1 cellular context compared by ENCODE assay signal in genomic region chr6:15389759-15390723, GRCh38.
TF ChIP-seq lines count a peak whose summit lies in the region.

No MANE protein-coding gene starts in this region.

TF ChIP-seq in GM12878, 131 proteins besides CTCF, POLR2A, EP300 and RAD21 (continued from another document):
- TF ChIP-seq, protein P1, sequence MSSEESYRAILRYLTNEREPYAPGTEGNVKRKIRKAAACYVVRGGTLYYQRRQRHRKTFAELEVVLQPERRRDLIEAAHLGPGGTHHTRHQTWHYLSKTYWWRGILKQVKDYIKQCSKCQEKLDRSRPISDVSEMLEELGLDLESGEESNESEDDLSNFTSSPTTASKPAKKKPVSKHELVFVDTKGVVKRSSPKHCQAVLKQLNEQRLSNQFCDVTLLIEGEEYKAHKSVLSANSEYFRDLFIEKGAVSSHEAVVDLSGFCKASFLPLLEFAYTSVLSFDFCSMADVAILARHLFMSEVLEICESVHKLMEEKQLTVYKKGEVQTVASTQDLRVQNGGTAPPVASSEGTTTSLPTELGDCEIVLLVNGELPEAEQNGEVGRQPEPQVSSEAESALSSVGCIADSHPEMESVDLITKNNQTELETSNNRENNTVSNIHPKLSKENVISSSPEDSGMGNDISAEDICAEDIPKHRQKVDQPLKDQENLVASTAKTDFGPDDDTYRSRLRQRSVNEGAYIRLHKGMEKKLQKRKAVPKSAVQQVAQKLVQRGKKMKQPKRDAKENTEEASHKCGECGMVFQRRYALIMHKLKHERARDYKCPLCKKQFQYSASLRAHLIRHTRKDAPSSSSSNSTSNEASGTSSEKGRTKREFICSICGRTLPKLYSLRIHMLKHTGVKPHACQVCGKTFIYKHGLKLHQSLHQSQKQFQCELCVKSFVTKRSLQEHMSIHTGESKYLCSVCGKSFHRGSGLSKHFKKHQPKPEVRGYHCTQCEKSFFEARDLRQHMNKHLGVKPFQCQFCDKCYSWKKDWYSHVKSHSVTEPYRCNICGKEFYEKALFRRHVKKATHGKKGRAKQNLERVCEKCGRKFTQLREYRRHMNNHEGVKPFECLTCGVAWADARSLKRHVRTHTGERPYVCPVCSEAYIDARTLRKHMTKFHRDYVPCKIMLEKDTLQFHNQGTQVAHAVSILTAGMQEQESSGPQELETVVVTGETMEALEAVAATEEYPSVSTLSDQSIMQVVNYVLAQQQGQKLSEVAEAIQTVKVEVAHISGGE (CRISPR knock-in tag; IDR thresholded peaks at IDR 0.05), result no peak
- TF ChIP-seq HCFC1 (IDR thresholded peaks at IDR 0.05; ENCODE audit: low read length) (no peak), EGR1 (IDR thresholded peaks at IDR 0.05; ENCODE audit: borderline replicate concordance in 1 of 2, low read depth in 2 of 2, low read length in 2 of 2) (no peak), SIX5 (IDR thresholded peaks at IDR 0.05; ENCODE audit: low read depth, low read length, severe bottlenecking) (no peak), E2F8 (IDR thresholded peaks at IDR 0.05; ENCODE audit: low read depth, partially characterized antibody) (no peak), MAX (IDR thresholded peaks at IDR 0.05; ENCODE audit: low read depth, low read length) (no peak), CBFB (IDR thresholded peaks at IDR 0.05; ENCODE audit: low read depth) (no peak), NRF1 (conservative IDR thresholded peaks at IDR 0.05; ENCODE audit: low read depth, low read length) (no peak), TCF3 (IDR thresholded peaks at IDR 0.05; ENCODE audit: borderline replicate concordance, insufficient read depth, low read depth, low read length) (no peak), GATAD2B (conservative IDR thresholded peaks at IDR 0.05; ENCODE audit: low read depth) (no peak), IRF4 (IDR thresholded peaks at IDR 0.05; ENCODE audit: low read depth, low read length) (peak; percentile 10; the same call in 1 of the 2 replicates), WRNIP1 (IDR thresholded peaks at IDR 0.05; ENCODE audit: borderline replicate concordance, low read depth, low read length) (no peak), JUNB (IDR thresholded peaks at IDR 0.05) (no peak)
- TF ChIP-seq, protein P2, sequence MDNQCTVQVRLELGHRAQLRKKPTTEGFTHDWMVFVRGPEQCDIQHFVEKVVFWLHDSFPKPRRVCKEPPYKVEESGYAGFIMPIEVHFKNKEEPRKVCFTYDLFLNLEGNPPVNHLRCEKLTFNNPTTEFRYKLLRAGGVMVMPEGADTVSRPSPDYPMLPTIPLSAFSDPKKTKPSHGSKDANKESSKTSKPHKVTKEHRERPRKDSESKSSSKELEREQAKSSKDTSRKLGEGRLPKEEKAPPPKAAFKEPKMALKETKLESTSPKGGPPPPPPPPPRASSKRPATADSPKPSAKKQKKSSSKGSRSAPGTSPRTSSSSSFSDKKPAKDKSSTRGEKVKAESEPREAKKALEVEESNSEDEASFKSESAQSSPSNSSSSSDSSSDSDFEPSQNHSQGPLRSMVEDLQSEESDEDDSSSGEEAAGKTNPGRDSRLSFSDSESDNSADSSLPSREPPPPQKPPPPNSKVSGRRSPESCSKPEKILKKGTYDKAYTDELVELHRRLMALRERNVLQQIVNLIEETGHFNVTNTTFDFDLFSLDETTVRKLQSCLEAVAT (IDR thresholded peaks at IDR 0.05), result peak; percentile 70
- TF ChIP-seq, protein P3, sequence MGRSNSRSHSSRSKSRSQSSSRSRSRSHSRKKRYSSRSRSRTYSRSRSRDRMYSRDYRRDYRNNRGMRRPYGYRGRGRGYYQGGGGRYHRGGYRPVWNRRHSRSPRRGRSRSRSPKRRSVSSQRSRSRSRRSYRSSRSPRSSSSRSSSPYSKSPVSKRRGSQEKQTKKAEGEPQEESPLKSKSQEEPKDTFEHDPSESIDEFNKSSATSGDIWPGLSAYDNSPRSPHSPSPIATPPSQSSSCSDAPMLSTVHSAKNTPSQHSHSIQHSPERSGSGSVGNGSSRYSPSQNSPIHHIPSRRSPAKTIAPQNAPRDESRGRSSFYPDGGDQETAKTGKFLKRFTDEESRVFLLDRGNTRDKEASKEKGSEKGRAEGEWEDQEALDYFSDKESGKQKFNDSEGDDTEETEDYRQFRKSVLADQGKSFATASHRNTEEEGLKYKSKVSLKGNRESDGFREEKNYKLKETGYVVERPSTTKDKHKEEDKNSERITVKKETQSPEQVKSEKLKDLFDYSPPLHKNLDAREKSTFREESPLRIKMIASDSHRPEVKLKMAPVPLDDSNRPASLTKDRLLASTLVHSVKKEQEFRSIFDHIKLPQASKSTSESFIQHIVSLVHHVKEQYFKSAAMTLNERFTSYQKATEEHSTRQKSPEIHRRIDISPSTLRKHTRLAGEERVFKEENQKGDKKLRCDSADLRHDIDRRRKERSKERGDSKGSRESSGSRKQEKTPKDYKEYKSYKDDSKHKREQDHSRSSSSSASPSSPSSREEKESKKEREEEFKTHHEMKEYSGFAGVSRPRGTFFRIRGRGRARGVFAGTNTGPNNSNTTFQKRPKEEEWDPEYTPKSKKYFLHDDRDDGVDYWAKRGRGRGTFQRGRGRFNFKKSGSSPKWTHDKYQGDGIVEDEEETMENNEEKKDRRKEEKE (IDR thresholded peaks at IDR 0.05), result no peak
- TF ChIP-seq, protein P4, sequence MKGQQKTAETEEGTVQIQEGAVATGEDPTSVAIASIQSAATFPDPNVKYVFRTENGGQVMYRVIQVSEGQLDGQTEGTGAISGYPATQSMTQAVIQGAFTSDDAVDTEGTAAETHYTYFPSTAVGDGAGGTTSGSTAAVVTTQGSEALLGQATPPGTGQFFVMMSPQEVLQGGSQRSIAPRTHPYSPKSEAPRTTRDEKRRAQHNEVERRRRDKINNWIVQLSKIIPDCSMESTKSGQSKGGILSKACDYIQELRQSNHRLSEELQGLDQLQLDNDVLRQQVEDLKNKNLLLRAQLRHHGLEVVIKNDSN (IDR thresholded peaks at IDR 0.05; ENCODE audit: borderline replicate concordance, extremely low read length, insufficient read depth, low read depth, low read length), result no peak
